9 cellular contexts compared by ENCODE assay signal in genomic region chr9:70602364-70603019, GRCh38.
DNase-seq lines count a peak whose midpoint lies in the region; ATAC-seq, FAIRE-seq and TF ChIP-seq lines count a peak whose summit lies in the region.
"Had no signal": no experiment of that assay in that cellular context is flagged by ENCODE, and none has a peak within 500 bp of the region (broad histone marks: within the 10 kb centered on the region; RNA-seq: fewer than 3 reads in every experiment).

No MANE protein-coding gene starts in this region.

- H3K9me2 ChIP-seq in DOHH2 (replicated peaks; ENCODE audit: control insufficient read depth, low read length) = no peaks in the 10 kb centered on the region

- H3K4me1 ChIP-seq in DOHH2 (ENCODE audit: control insufficient read depth, low read length) (peaks cover 1% of the 10 kb centered on the region), Peyer's patch (peaks cover 0 to 21% (median 0%) of the 10 kb centered on the region in 4 donors)

- no peaks in the 10 kb centered on the region for H3K79me2 ChIP-seq in DOHH2 (ENCODE audit: control insufficient read depth, low read length)

- TF ChIP-seq CTCF in DOHH2 (IDR thresholded peaks at IDR 0.05; ENCODE audit: low read depth, low read length, poor library complexity, severe bottlenecking) (peak; percentile 82), Peyer's patch (IDR thresholded peaks at IDR 0.05) (peak; percentile 39 to 96 (median 82)), omental fat pad (IDR thresholded peaks at IDR 0.05) (peak in 2 of 3 donors; percentile 41 to 67)

- no peak for FAIRE-seq in urothelium cell line (lab: Jason Lieb, UNC)

- H3K27ac ChIP-seq in DOHH2 (ENCODE audit: low read depth, low read length) (no peak overlapping the region), Peyer's patch (peak overlapping the region; percentile 65 to 87 (median 76))
- H3K27ac ChIP-seq: neutrophil had no signal

- H3F3A ChIP-seq in DOHH2 (ENCODE audit: control insufficient read depth, insufficient read depth) = no peaks in the 10 kb centered on the region

- H3K4me3 ChIP-seq in DOHH2 (ENCODE audit: low read length) (no peak overlapping the region), Peyer's patch (no peak overlapping the region)

- no peak for TF ChIP-seq POLR2A in Peyer's patch (IDR thresholded peaks at IDR 0.05)

- no peaks in the 10 kb centered on the region for H3K36me3 ChIP-seq in DOHH2 (ENCODE audit: control insufficient read depth, low read length)
- no peaks in the 10 kb centered on the region for H3K36me3 ChIP-seq in Peyer's patch
- H3K36me3 ChIP-seq: neutrophil had no signal

- H3K27me3 ChIP-seq in DOHH2 (ENCODE audit: control insufficient read depth, low read length) (0 out of 2 replicates have a peak, but pooled peaks cover 5% of the 10 kb centered on the region), Peyer's patch (no peaks in the 10 kb centered on the region)
- H3K27me3 ChIP-seq: neutrophil had no signal

- H3K9me3 ChIP-seq in DOHH2 (ENCODE audit: control insufficient read depth, insufficient read depth, low read length) (no peaks in the 10 kb centered on the region), Peyer's patch (no peaks in the 10 kb centered on the region)
- H3K9me3 ChIP-seq: neutrophil had no signal

- H4K20me1 ChIP-seq in DOHH2 (ENCODE audit: control insufficient read depth, insufficient read depth, low read depth, low read length) = no peaks in the 10 kb centered on the region

- ATAC-seq in GM21526 (IDR thresholded peaks at IDR 0.05; ENCODE audit: low FRiP score, unreplicated experiment) (peak; percentile 74), omental fat pad (ENCODE audit: low FRiP score) (peak; percentile 35)

- no peak overlapping the region for H3K4me2 ChIP-seq in DOHH2 (ENCODE audit: low read length)

- DNase-seq in KG1 (lab: John Stamatoyannopoulos, UW) (peak; percentile 56), Peyer's patch (peak in 2 of 3 donors; percentile 21 to 79), germinal center (ENCODE audit: low spot score) (peak; percentile 27), omental fat pad (ENCODE audit: low spot score) (no peak), urothelium cell line (ENCODE audit: low spot score) (peak; percentile 67)
- peak; percentile 33 for DNase-seq in activated naive CD4-positive, alpha-beta T cell treated with anti-CD3 and anti-CD28 coated beads, Interleukin-2, amount 50 U/mL, for 16 hours
